In genomic region chr11:113237261-113237660, GRCh38 we compare ENCODE assay signal across 27 cellular contexts.
"Had no signal": no experiment of that assay in that cellular context is flagged by ENCODE, and none has a peak within 500 bp of the region (broad histone marks: within the 10 kb centered on the region; RNA-seq: fewer than 3 reads in every experiment).

No MANE protein-coding gene starts in this region.

- DNase-seq: colonic mucosa; cortex of kidney; dermis blood vessel endothelial cell; effector CD4-positive, alpha-beta T cell; effector CD8-positive, alpha-beta T cell; effector memory CD4-positive, alpha-beta T cell; effector memory CD8-positive, alpha-beta T cell; endodermal cell; erythroblast; esophagus squamous epithelium; foreskin fibroblast; foreskin keratinocyte; foreskin melanocyte; gastrocnemius medialis; glutamatergic neuron; head of caudate nucleus; heart left ventricle; heart right ventricle had no signal

- H3K4me2 ChIP-seq: hepatocyte had no signal

- H3K9me3 ChIP-seq: colonic mucosa, esophagus squamous epithelium, gastrocnemius medialis, gastroesophageal sphincter, heart left ventricle, heart right ventricle had no signal

- H3K27me3 ChIP-seq: colonic mucosa, gastrocnemius medialis, gastroesophageal sphincter, heart left ventricle, heart right ventricle had no signal

- ATAC-seq: effector memory CD8-positive, alpha-beta T cell; esophagus mucosa; foreskin keratinocyte; gastrocnemius medialis; gastroesophageal sphincter; heart left ventricle; heart right ventricle had no signal

- H3K27ac ChIP-seq: colonic mucosa, coronary artery, epithelial cell of prostate, esophagus squamous epithelium, foreskin keratinocyte, gastrocnemius medialis, gastroesophageal sphincter, heart left ventricle, heart right ventricle, hepatocyte had no signal

- H3K36me3 ChIP-seq: colonic mucosa, esophagus squamous epithelium, gastrocnemius medialis had no signal

- FAIRE-seq: colon, endometrium, endothelial cell of umbilical vein, frontal cortex had no signal

- H3K4me1 ChIP-seq: colonic mucosa, foreskin keratinocyte, gastrocnemius medialis had no signal

- H3K4me3 ChIP-seq: colonic mucosa, coronary artery, esophagus squamous epithelium, gastrocnemius medialis, gastroesophageal sphincter, heart left ventricle, heart right ventricle, hepatocyte had no signal
